In genomic region chr2:30261695-30262211, GRCh38 we compare ENCODE assay signal across 19 cellular contexts. TPM values are rescaled to one million over a fixed set of nuclear protein-coding genes. Genes with fewer than 3 reads are reported as not detected.
A peak's percentile ranks its signal among the peaks of the same experiment; 100 is the strongest.
DNase-seq lines count a peak whose midpoint lies in the region; ATAC-seq, FAIRE-seq and TF ChIP-seq lines count a peak whose summit lies in the region.
"Had no signal": no experiment of that assay in that cellular context is flagged by ENCODE, and none has a peak within 500 bp of the region (broad histone marks: within the 10 kb centered on the region; RNA-seq: fewer than 3 reads in every experiment).

No MANE protein-coding gene starts in this region.

- peaks cover 45% of the 10 kb centered on the region for H3K36me3 Mint-ChIP-seq in activated naive CD4-positive, alpha-beta T cell treated with anti-CD3 and anti-CD28 coated beads for 36 hours (ENCODE audit: low read depth)
- H3K36me3 Mint-ChIP-seq in T-helper 1 cell treated with Interleukin-12 subunit alpha and Interleukin-12 subunit beta and Interleukin-4 antibody, amounts not matched to agents 30 μg/mL and 1 μg/mL, for 36 hours (ENCODE audit: low read depth): peaks cover 57% of the 10 kb centered on the region

- intact Hi-C loops in activated naive CD4-positive, alpha-beta T cell treated with anti-CD3 and anti-CD28 coated beads for 36 hours (cut with micrococcal nuclease): loop anchor here (1.0 kb wide), 1 partner anchor 24 kb away; no protein-coding TSS in a partner anchor
- intact Hi-C loops in GM12878 (cut with micrococcal nuclease; ENCODE audit: unreplicated experiment) (no loop called here), colonic mucosa (cut with DNase I) (no loop called here)

- no peak overlapping the region for H3K4me3 Mint-ChIP-seq in activated naive CD4-positive, alpha-beta T cell treated with anti-CD3 and anti-CD28 coated beads for 36 hours
- no peak overlapping the region for H3K4me3 Mint-ChIP-seq in T-helper 1 cell treated with Interleukin-12 subunit alpha and Interleukin-12 subunit beta and Interleukin-4 antibody, amounts not matched to agents 30 μg/mL and 1 μg/mL, for 36 hours
- no peak overlapping the region for H3K4me3 Mint-ChIP-seq in stimulated activated naive CD8-positive, alpha-beta T cell treated with anti-CD3 and anti-CD28 coated beads, Interleukin-15, amount 100 ng/mL, for 72 hours
- H3K4me3 Mint-ChIP-seq: neural crest cell; T-helper 2 cell treated with Interferon-gamma antibody and Interleukin-4, amounts not matched to agents 5 μg/mL and 100 μg/mL, for 36 hours had no signal

- H3K9ac ChIP-seq in GM12878 (ENCODE audit: control insufficient read depth, insufficient read depth, low read length) (no peak overlapping the region), colonic mucosa (ENCODE audit: low read depth in 2 of 2, low read length in 2 of 2) (no peak overlapping the region)

- H3K27ac ChIP-seq in GM12878 (ENCODE audit: control insufficient read depth, insufficient read depth) (no peak overlapping the region), colonic mucosa (no peak overlapping the region)
- H3K27ac ChIP-seq: esophagus muscularis mucosa had no signal

- SMC1A ChIA-PET in GM12878 (lab: Charles Lee; ENCODE audit: uncharacterized antibody, unreplicated experiment): interaction anchor here (0.6 to 2.4 kb wide), 12 partner anchors 8 to 393 kb away, joined by 3 to 8 read pairs (median 3); no protein-coding TSS in a partner anchor

- BruUV-seq in GM12878 (replicated peaks; lab: Mats Ljungman, UMichigan): no TSS peak

- peaks cover 11% of the 10 kb centered on the region for H3K9me3 ChIP-seq in GM12878 (replicated peaks; ENCODE audit: control insufficient read depth, insufficient read depth, low read length)
- H3K9me3 ChIP-seq in colonic mucosa: no peaks in the 10 kb centered on the region

- H3K27me3 Mint-ChIP-seq in activated naive CD4-positive, alpha-beta T cell treated with anti-CD3 and anti-CD28 coated beads for 36 hours (ENCODE audit: low read depth): no peaks in the 10 kb centered on the region
- H3K27me3 Mint-ChIP-seq in T-helper 1 cell treated with Interleukin-12 subunit alpha and Interleukin-12 subunit beta and Interleukin-4 antibody, amounts not matched to agents 30 μg/mL and 1 μg/mL, for 36 hours (ENCODE audit: low read depth): no peaks in the 10 kb centered on the region
- H3K27me3 Mint-ChIP-seq in stimulated activated naive CD8-positive, alpha-beta T cell treated with anti-CD3 and anti-CD28 coated beads, Interleukin-15, amount 100 ng/mL, for 72 hours: no peaks in the 10 kb centered on the region

- H3K27me3 ChIP-seq in GM12878 (replicated peaks in 1 of 2; ENCODE audit: control insufficient read depth in 2 of 2, insufficient read depth in 2 of 2, low read length in 1 of 2) (no peaks in the 10 kb centered on the region), colonic mucosa (no peaks in the 10 kb centered on the region)
- H3K27me3 ChIP-seq: esophagus muscularis mucosa had no signal

- H2AFZ ChIP-seq in GM12878 (ENCODE audit: control insufficient read depth, low read depth, low read length): no peak overlapping the region

- no peak for DNase-seq in activated naive CD4-positive, alpha-beta T cell treated with anti-CD3 and anti-CD28 coated beads for 36 hours
- DNase-seq in activated naive CD4-positive, alpha-beta T cell (lab: John Stamatoyannopoulos, UW): no peak
- DNase-seq in GM12878 (ENCODE audit: low read depth, low spot score) (no peak), NCI-H2029 treated with DMSO at 0.1 percent for 48 hours (lab: John Stamatoyannopoulos, UW) (no peak), colonic mucosa (no peak)
- DNase-seq in stimulated activated naive CD8-positive, alpha-beta T cell treated with anti-CD3 and anti-CD28 coated beads, Interleukin-15, amount 100 ng/mL, for 72 hours: no peak
- DNase-seq: activated CD4-positive, CD25-positive, alpha-beta regulatory T cell; anterior cingulate cortex; COR-L47; effector CD8-positive, alpha-beta T cell; left cardiac atrium; NCI-H1694; SIG-M5 had no signal

- no peaks in the 10 kb centered on the region for H4K20me1 ChIP-seq in GM12878 (ENCODE audit: control insufficient read depth, insufficient read depth)

- TF ChIP-seq EP300 in GM12878 (IDR thresholded peaks at IDR 0.05; ENCODE audit: borderline replicate concordance in 1 of 2, control insufficient read depth in 1 of 2, low read depth in 2 of 2, low read length in 2 of 2): no peak

- RAD21 ChIA-PET in GM12878 (lab: Charles Lee; ENCODE audit: unreplicated experiment): interaction anchor here (2.7 to 3.6 kb wide), 2 partner anchors 26 to 73 kb away, joined by 11 to 18 read pairs; no protein-coding TSS in a partner anchor

- ATAC-seq in GM12878 (peak; percentile 40; the same call in 2 of the 3 replicates), HG03159 (IDR thresholded peaks at IDR 0.05; ENCODE audit: unreplicated experiment) (no peak)
- ATAC-seq in stimulated activated naive CD8-positive, alpha-beta T cell treated with anti-CD3 and anti-CD28 coated beads, Interleukin-15, amount 100 ng/mL, for 72 hours: peak; percentile 76
- ATAC-seq: left cardiac atrium had no signal

- no peak for TF ChIP-seq POLR2A in GM12878 (IDR thresholded peaks at IDR 0.05; ENCODE audit: low read depth, low read length)

- POLR2A ChIA-PET in GM12878 (lab: Charles Lee): interaction anchor here (0.5 to 1.2 kb wide), 2 partner anchors 28 to 96 kb away, joined by 3 to 5 read pairs; no protein-coding TSS in a partner anchor

- H3K27ac Mint-ChIP-seq in activated naive CD4-positive, alpha-beta T cell treated with anti-CD3 and anti-CD28 coated beads for 36 hours: peak overlapping the region; percentile 43
- peak overlapping the region; percentile 59 for H3K27ac Mint-ChIP-seq in T-helper 1 cell treated with Interleukin-12 subunit alpha and Interleukin-12 subunit beta and Interleukin-4 antibody, amounts not matched to agents 30 μg/mL and 1 μg/mL, for 36 hours
- H3K27ac Mint-ChIP-seq in stimulated activated naive CD8-positive, alpha-beta T cell treated with anti-CD3 and anti-CD28 coated beads, Interleukin-15, amount 100 ng/mL, for 72 hours: peak overlapping the region in 1 of 2 donors; percentile 85

- no peak for TF ChIP-seq RAD21 in GM12878 (IDR thresholded peaks at IDR 0.05; ENCODE audit: insufficient read depth, low read depth, low read length)

- H3K4me1 ChIP-seq in GM12878 (ENCODE audit: control insufficient read depth, insufficient read depth, low read length) (peaks cover 6% of the 10 kb centered on the region), colonic mucosa (no peaks in the 10 kb centered on the region)

- TF ChIP-seq CTCF in GM12878 (IDR thresholded peaks at IDR 0.05 in 2 of 3, conservative IDR thresholded peaks at IDR 0.05 in 1 of 3; ENCODE audit: control insufficient read depth in 2 of 3, extremely low read depth in 1 of 3, insufficient read depth in 1 of 3, low read depth in 3 of 3, low read length in 3 of 3) (no peak), colonic mucosa (IDR thresholded peaks at IDR 0.05) (no peak)

- peaks cover 19% of the 10 kb centered on the region for H3K9me3 Mint-ChIP-seq in activated naive CD4-positive, alpha-beta T cell treated with anti-CD3 and anti-CD28 coated beads for 36 hours
- H3K9me3 Mint-ChIP-seq in T-helper 1 cell treated with Interleukin-12 subunit alpha and Interleukin-12 subunit beta and Interleukin-4 antibody, amounts not matched to agents 30 μg/mL and 1 μg/mL, for 36 hours: peaks cover 14% of the 10 kb centered on the region
- H3K9me3 Mint-ChIP-seq in stimulated activated naive CD8-positive, alpha-beta T cell treated with anti-CD3 and anti-CD28 coated beads, Interleukin-15, amount 100 ng/mL, for 72 hours: peaks cover 23 to 24% of the 10 kb centered on the region in 2 donors

- H3K36me3 ChIP-seq in GM12878 (ENCODE audit: control insufficient read depth in 2 of 2, insufficient read depth in 2 of 2, low read length in 1 of 2): peaks cover 4 to 8% of the 10 kb centered on the region in 2 experiments; a peak in 3 of 4 replicates
- no peaks in the 10 kb centered on the region for H3K36me3 ChIP-seq in colonic mucosa

- in situ Hi-C loops in GM12878 (cut with MboI): no loop called here

- FAIRE-seq in GM12878 (lab: Jason Lieb, UNC): peak; percentile 62

- CTCF ChIA-PET in activated naive CD4-positive, alpha-beta T cell treated with anti-CD3 and anti-CD28 coated beads for 36 hours (lab: Charles Lee): interaction anchor here (0.7 to 2.5 kb wide), 7 partner anchors 10 to 452 kb away, joined by 3 to 15 read pairs (median 3); no protein-coding TSS in a partner anchor
- CTCF ChIA-PET in GM12878 (lab: Yijun Ruan, JAX): interaction anchor here (0.7 to 1.1 kb wide), 7 partner anchors 15 to 162 kb away, joined by 3 to 4 read pairs (median 3); partner anchors contain the start of gene YPEL5

- H3K79me2 ChIP-seq in GM12878 (ENCODE audit: control insufficient read depth, insufficient read depth, low read length): no peaks in the 10 kb centered on the region

- no peak overlapping the region for H3K4me2 ChIP-seq in GM12878 (ENCODE audit: control insufficient read depth, insufficient read depth)
- H3K4me2 ChIP-seq: smooth muscle cell had no signal

- H3K4me3 ChIP-seq in GM12878 (no peak overlapping the region), colonic mucosa (no peak overlapping the region)
- H3K4me3 ChIP-seq: esophagus muscularis mucosa, smooth muscle cell had no signal

- peaks cover 84% of the 10 kb centered on the region for H3K4me1 Mint-ChIP-seq in activated naive CD4-positive, alpha-beta T cell treated with anti-CD3 and anti-CD28 coated beads for 36 hours (ENCODE audit: low read depth)
- peaks cover 55% of the 10 kb centered on the region for H3K4me1 Mint-ChIP-seq in T-helper 1 cell treated with Interleukin-12 subunit alpha and Interleukin-12 subunit beta and Interleukin-4 antibody, amounts not matched to agents 30 μg/mL and 1 μg/mL, for 36 hours (ENCODE audit: low read depth)
- peaks cover 91% of the 10 kb centered on the region for H3K4me1 Mint-ChIP-seq in stimulated activated naive CD8-positive, alpha-beta T cell treated with anti-CD3 and anti-CD28 coated beads, Interleukin-15, amount 100 ng/mL, for 72 hours
- H3K4me1 Mint-ChIP-seq: neural crest cell had no signal

RNA-seq across cellular contexts. Expression of gene LBH, which starts 30.4 kb away (rescaled TPM):
- 10 to 100 TPM; 71.4 to 75.3 TPM for total RNA-seq in activated naive CD4-positive, alpha-beta T cell treated with anti-CD3 and anti-CD28 coated beads for 36 hours
- 56.4 and 60.7 TPM in 2 replicates for total RNA-seq in GM12878 (2013; cell fraction: nucleolus; rRNA removed)
- total RNA-seq in GM12878 (2014; rRNA removed) (75.9 and 78.2 TPM in 2 replicates), GM12878 (2014; rRNA removed; fragmentation: Illumina TruSeq; extraction: Trizol) (31.7 and 34.8 TPM in 2 replicates), GM12878 (2021) (45.5 and 48.5 TPM in 2 replicates), colonic mucosa (10 to 100 TPM in 1 of 2 donors, 1 to 10 TPM in 1; 8.7 to 16.1 TPM)
- 22.4 TPM for polyA plus RNA-seq in GM12878 (2011; ENCODE audit: low read depth)
- polyA plus RNA-seq in GM12878 (2011; rRNA removed) (122 and 133 TPM in 2 replicates), GM12878 (2014; fragmentation: Illumina TruSeq; extraction: Trizol) (35.3 and 36.6 TPM in 2 replicates), GM12878 (2014; fragmentation: Nextera tagmentation; extraction: Ambion mirVana) (10 to 100 TPM in 1 of 2 experiments, 1 to 10 TPM in 1; 9.3 to 26.5 TPM), GM12878 (2014; rRNA removed) (55.9 and 79.2 TPM in 2 replicates), GM12878 (2016; fragmentation: Nextera tagmentation; extraction: Ambion mirVana) (10 to 100 TPM; 11.1 to 11.9 TPM)
- polyA plus RNA-seq in GM12878 (2011; cell fraction: cytosol; rRNA removed): 167 and 195 TPM in 2 replicates
- 61.3 and 63.9 TPM in 2 replicates for polyA plus RNA-seq in GM12878 (2011; cell fraction: nucleus; rRNA removed)
- 33.1 and 35.0 TPM in 2 replicates for polyA plus RNA-seq in GM12878 (2012)
- polyA minus RNA-seq in GM12878 (2011; rRNA and poly(A)+ RNA removed): 166 and 214 TPM in 2 replicates
- polyA minus RNA-seq in GM12878 (2011; cell fraction: cytosol; rRNA and poly(A)+ RNA removed): 58.0 and 63.5 TPM in 2 replicates
- 125 and 186 TPM in 2 replicates for polyA minus RNA-seq in GM12878 (2011; cell fraction: nucleus; rRNA and poly(A)+ RNA removed)
